Comparison of ENCODE assay signal across 36 cellular contexts in the genomic region with DNA sequence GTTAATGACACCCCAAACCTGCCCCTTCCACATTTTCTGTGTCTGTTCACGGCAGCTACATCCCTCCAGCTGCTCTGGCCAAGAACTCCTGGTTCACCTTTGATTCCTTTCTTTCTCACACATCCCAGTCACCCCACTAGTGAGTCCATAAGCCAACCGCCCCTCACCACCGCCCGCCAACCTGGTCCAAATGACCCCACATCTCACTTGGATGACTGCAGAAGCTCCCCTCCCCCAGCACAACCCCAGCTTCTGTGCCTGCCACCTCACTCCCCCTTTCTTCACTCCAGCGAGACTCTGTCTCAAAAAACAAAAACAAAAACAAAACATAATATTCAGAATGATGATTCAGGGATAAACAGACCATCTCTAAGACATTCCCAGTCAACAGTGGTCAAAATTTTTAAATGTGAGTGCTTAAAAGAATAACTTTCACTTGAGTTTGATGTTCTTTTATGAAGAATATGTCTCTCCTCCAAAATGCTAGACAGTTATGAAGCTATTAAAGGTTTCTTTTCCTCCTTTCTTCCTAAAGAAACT. TPM values are rescaled to one million over a fixed set of nuclear protein-coding genes. Genes with fewer than 3 reads are reported as not detected.
"Had no signal": no experiment of that assay in that cellular context is flagged by ENCODE, and none has a peak within 500 bp of the region (broad histone marks: within the 10 kb centered on the region; RNA-seq: fewer than 3 reads in every experiment).

No MANE protein-coding gene starts in this region.

- H3K27ac ChIP-seq: RWPE1, VCaP had no signal

- H3K27ac Mint-ChIP-seq: activated B cell treated with CpG ODN at 0.5 μM for 24 hours; activated CD4-positive, alpha-beta memory T cell treated with anti-CD3 and anti-CD28 coated beads for 36 hours; activated naive CD4-positive, alpha-beta T cell treated with anti-CD3 and anti-CD28 coated beads for 36 hours; activated naive CD8-positive, alpha-beta T cell; activated naive CD8-positive, alpha-beta T cell treated with anti-CD3 and anti-CD28 coated beads, Interleukin-2, amount 50 U/mL, for 24 hours; activated T-helper 1 cell treated with anti-CD3 and anti-CD28 coated beads, Interleukin-12 subunit alpha, Interleukin-12 subunit beta, Interleukin-2, Interleukin-4 antibody, amounts not matched to agents 30 ng/mL and 10 ng/mL and 1 ng/mL, durations not matched to agents 14 hours and 24 hours and 36 hours; brain had no signal

- FAIRE-seq: bronchial epithelial cell, RCC 7860 had no signal

- H3K4me3 Mint-ChIP-seq: activated B cell treated with CpG ODN at 0.5 μM for 24 hours; activated CD4-positive, alpha-beta memory T cell treated with anti-CD3 and anti-CD28 coated beads for 36 hours; activated naive CD4-positive, alpha-beta T cell treated with anti-CD3 and anti-CD28 coated beads for 36 hours; activated naive CD8-positive, alpha-beta T cell; activated naive CD8-positive, alpha-beta T cell treated with anti-CD3 and anti-CD28 coated beads, Interleukin-2, amount 50 U/mL, for 24 hours; activated T-cell treated with anti-CD3 and anti-CD28 coated beads, Interleukin-2, amount 50 U/mL, for 4 hours; activated T-helper 1 cell treated with anti-CD3 and anti-CD28 coated beads, Interleukin-12 subunit alpha, Interleukin-12 subunit beta, Interleukin-2, Interleukin-4 antibody, amounts not matched to agents 30 ng/mL and 10 ng/mL and 1 ng/mL, durations not matched to agents 14 hours and 24 hours and 36 hours had no signal

- DNase-seq: activated B cell treated with CpG ODN at 0.5 μM for 24 hours; activated CD4-positive, alpha-beta memory T cell treated with anti-CD3 and anti-CD28 coated beads for 36 hours; activated CD4-positive, alpha-beta T cell treated with anti-CD3 and anti-CD28 coated beads for 4 hours; activated CD4-positive, alpha-beta T cell treated with anti-CD3 and anti-CD28 coated beads, Interleukin-2, amount 50 U/mL, for 1 hour; activated CD4-positive, CD25-positive, alpha-beta regulatory T cell treated with anti-CD3 and anti-CD28 coated beads, Interleukin-2, amount 50 U/mL, for 72 hours; activated CD8-positive, alpha-beta memory T cell treated with anti-CD3 and anti-CD28 coated beads, Interleukin-2, amount 50 U/mL, for 4 hours; activated gamma-delta T cell treated with Interleukin-2 at 50 U/mL for 16 hours; activated naive CD4-positive, alpha-beta T cell treated with anti-CD3 and anti-CD28 coated beads for 36 hours; activated naive CD8-positive, alpha-beta T cell treated with anti-CD3 and anti-CD28 coated beads, Interleukin-2, amount 50 U/mL, for 24 hours; activated T-cell treated with anti-CD3 and anti-CD28 coated beads for 4 hours; activated T-cell treated with anti-CD3 and anti-CD28 coated beads, Interleukin-2, amount 50 U/mL, for 4 hours; anterior cingulate cortex; NCI-H1092 treated with DMSO at 0.1 percent for 48 hours; NCI-H1417; NCI-H146; NCI-H187; NCI-H2029 treated with DMSO at 0.1 percent for 48 hours; NCI-H2107; NCI-H2171; NCI-H510A; NCI-H526; NCI-H748 treated with DMSO at 0.1 percent for 48 hours; NK-92 treated with Interleukin-12 subunit alpha and Interleukin-12 subunit beta, amount 100 ng/mL, for 24 hours; PC-3; SW 1271; T-helper 1 cell; T-helper 2 cell; T-helper 9 cell had no signal

- ATAC-seq: activated naive CD8-positive, alpha-beta T cell treated with anti-CD3 and anti-CD28 coated beads, Interleukin-2, amount 50 U/mL, for 24 hours; activated T-cell treated with anti-CD3 and anti-CD28 coated beads, Interleukin-2, amount 50 U/mL, for 4 hours; PC-3; Right ventricle myocardium inferior had no signal

- H3K9me3 Mint-ChIP-seq: activated B cell treated with CpG ODN at 0.5 μM for 24 hours; activated CD4-positive, alpha-beta memory T cell treated with anti-CD3 and anti-CD28 coated beads for 36 hours; activated naive CD4-positive, alpha-beta T cell treated with anti-CD3 and anti-CD28 coated beads for 36 hours; activated naive CD8-positive, alpha-beta T cell treated with anti-CD3 and anti-CD28 coated beads, Interleukin-2, amount 50 U/mL, for 24 hours; activated T-cell treated with anti-CD3 and anti-CD28 coated beads, Interleukin-2, amount 50 U/mL, for 4 hours; activated T-helper 1 cell treated with anti-CD3 and anti-CD28 coated beads, Interleukin-12 subunit alpha, Interleukin-12 subunit beta, Interleukin-2, Interleukin-4 antibody, amounts not matched to agents 30 ng/mL and 10 ng/mL and 1 ng/mL, durations not matched to agents 14 hours and 24 hours and 36 hours had no signal

- H3K36me3 Mint-ChIP-seq: activated CD4-positive, alpha-beta memory T cell treated with anti-CD3 and anti-CD28 coated beads for 36 hours; activated naive CD8-positive, alpha-beta T cell; brain had no signal

RNA-seq across cellular contexts. Expression of a gene that starts 3.2 kb away (rescaled TPM):
- total RNA-seq: activated naive CD4-positive, alpha-beta T cell treated with anti-CD3 and anti-CD28 coated beads for 36 hours had no signal
